ENCODE assay signal across 19 cellular contexts in genomic region chr17:60559995-60560859, GRCh38.
"Had no signal": no experiment of that assay in that cellular context is flagged by ENCODE, and none has a peak within 500 bp of the region (broad histone marks: within the 10 kb centered on the region; RNA-seq: fewer than 3 reads in every experiment).

No MANE protein-coding gene starts in this region.

- H2AFZ ChIP-seq: neural progenitor cell had no signal

- H3K9ac ChIP-seq: neural progenitor cell had no signal

- ATAC-seq: activated CD8-positive, alpha-beta T cell treated with anti-CD3 and anti-CD28 coated beads, Interleukin-2, amount 10 ng/mL, durations not matched to agents 7 days and 5 days; naive thymus-derived CD4-positive, alpha-beta T cell had no signal

- FAIRE-seq: colon, kidney had no signal

- H3K27ac ChIP-seq: left ventricle myocardium inferior, neural progenitor cell, prostate gland, tibial nerve, vagina, WERI-Rb-1 had no signal

- H3K27me3 ChIP-seq: neural progenitor cell, tibial nerve, vagina had no signal

- H3K36me3 ChIP-seq: left ventricle myocardium inferior, neural progenitor cell, prostate gland, tibial nerve, vagina, WERI-Rb-1 had no signal

- H3K4me1 ChIP-seq: left ventricle myocardium inferior, neural progenitor cell, prostate gland, tibial nerve, vagina had no signal

- H3K9me3 ChIP-seq: left ventricle myocardium inferior, prostate gland, tibial nerve, vagina had no signal

- DNase-seq: activated CD4-positive, alpha-beta T cell treated with anti-CD3 and anti-CD28 coated beads, Interleukin-2, amount 50 U/mL, for 1 hour; activated CD4-positive, CD25-positive, alpha-beta regulatory T cell treated with anti-CD3 and anti-CD28 coated beads, Interleukin-2, amount 50 U/mL, for 72 hours; activated CD8-positive, alpha-beta T cell treated with anti-CD3 and anti-CD28 coated beads, Interleukin-2, amount 10 ng/mL, durations not matched to agents 7 days and 5 days; activated gamma-delta T cell; aorta; caudate nucleus; effector memory CD4-positive, alpha-beta T cell; foreskin melanocyte; kidney; left ventricle myocardium inferior; naive thymus-derived CD4-positive, alpha-beta T cell; stimulated activated CD4-positive, alpha-beta T cell treated with anti-CD3 and anti-CD28 coated beads, Interleukin-12 subunit alpha, Interleukin-12 subunit beta, amount 100 ng/mL, for 4 hours; stimulated activated CD4-positive, alpha-beta T cell treated with anti-CD3 and anti-CD28 coated beads, Interleukin-4, amount 100 ng/mL, for 4 hours; WERI-Rb-1 had no signal

- H3K4me2 ChIP-seq: neural progenitor cell had no signal

- H3K4me3 ChIP-seq: left ventricle myocardium inferior, neural progenitor cell, prostate gland, tibial nerve, vagina had no signal
